8 cellular contexts compared by ENCODE assay signal in the genomic region with DNA sequence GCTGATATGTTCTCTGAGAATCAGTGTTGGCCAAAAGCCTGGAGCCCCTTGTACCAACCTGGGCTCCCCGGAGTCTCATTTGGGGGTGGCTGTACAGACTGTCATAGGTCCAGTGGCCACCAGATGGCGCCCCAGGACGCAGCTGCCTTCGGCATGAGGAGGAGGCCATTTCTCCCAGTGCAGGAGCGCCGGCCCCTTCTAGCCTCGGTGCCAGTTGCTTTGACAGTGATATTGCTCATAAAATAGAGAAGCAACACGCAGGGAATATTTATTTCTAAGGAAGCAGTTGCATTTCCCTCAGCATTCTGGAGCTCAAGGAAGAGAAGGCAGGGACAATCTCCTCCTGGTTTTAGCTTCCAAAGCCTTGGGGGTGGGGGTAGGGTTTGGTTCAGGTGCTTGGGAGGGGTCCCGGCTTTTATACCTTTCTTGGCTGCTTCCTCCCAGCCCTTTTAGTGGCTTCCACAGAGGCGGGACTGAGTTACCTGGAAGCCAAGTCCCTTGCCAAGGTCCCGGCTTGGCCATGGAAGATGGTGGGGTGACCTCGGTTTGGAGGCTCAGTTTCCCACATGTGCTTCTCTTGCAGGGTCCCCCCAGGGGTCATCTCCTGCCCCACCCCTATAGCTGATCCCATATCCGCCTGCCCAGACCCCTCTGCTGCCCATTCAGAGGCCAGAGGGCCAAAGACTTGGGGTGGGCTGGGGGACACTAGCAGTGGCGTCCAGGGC.
DNase-seq lines count a peak whose midpoint lies in the region; ATAC-seq, FAIRE-seq and TF ChIP-seq lines count a peak whose summit lies in the region.

No MANE protein-coding gene starts in this region.

- H3K4me3 Mint-ChIP-seq in activated CD4-positive, alpha-beta T cell treated with anti-CD3 and anti-CD28 coated beads, Interleukin-2, amount 10 ng/mL, durations not matched to agents 7 days and 5 days: no peak overlapping the region

- CTCF ChIA-PET in activated CD4-positive, alpha-beta T cell treated with anti-CD3 and anti-CD28 coated beads, Interleukin-2, amount 10 ng/mL, durations not matched to agents 7 days and 5 days (lab: Charles Lee): interaction anchor here (0.7 to 2.3 kb wide), 15 partner anchors 9 to 607 kb away, joined by 3 to 9 read pairs (median 3); no protein-coding TSS in a partner anchor

- POLR2A ChIA-PET in activated CD4-positive, alpha-beta T cell treated with anti-CD3 and anti-CD28 coated beads, Interleukin-2, amount 10 ng/mL, durations not matched to agents 7 days and 5 days (lab: Charles Lee): interaction anchor here (0.5 kb wide), 1 partner anchor 102 kb away, joined by 3 read pairs; no protein-coding TSS in a partner anchor

- TF ChIP-seq POLR2A in right lobe of liver (IDR thresholded peaks at IDR 0.05): no peak

- peaks cover 18% of the 10 kb centered on the region for H3K4me1 Mint-ChIP-seq in activated CD4-positive, alpha-beta T cell treated with anti-CD3 and anti-CD28 coated beads, Interleukin-2, amount 10 ng/mL, durations not matched to agents 7 days and 5 days

- ATAC-seq in GM18517 (IDR thresholded peaks at IDR 0.05; ENCODE audit: unreplicated experiment) (peak; percentile 63), HG03521 (IDR thresholded peaks at IDR 0.05; ENCODE audit: unreplicated experiment) (peak; percentile 77), right lobe of liver (peak; percentile 93 to 98 (median 96))

- no peaks in the 10 kb centered on the region for H3K36me3 Mint-ChIP-seq in activated CD4-positive, alpha-beta T cell treated with anti-CD3 and anti-CD28 coated beads, Interleukin-2, amount 10 ng/mL, durations not matched to agents 7 days and 5 days (ENCODE audit: low read depth)

- 12% methylated on average over 4 of the region's 14 CpGs for WGBS in right lobe of liver (ENCODE audit: insufficient coverage, low coverage, low lambda C conversion rate, missing lambda C conversion rate)

- H3K4me1 ChIP-seq in right lobe of liver: no peaks in the 10 kb centered on the region

- H3K4me3 ChIP-seq in right lobe of liver: no peak overlapping the region

- H3K9me3 Mint-ChIP-seq in activated CD4-positive, alpha-beta T cell treated with anti-CD3 and anti-CD28 coated beads, Interleukin-2, amount 10 ng/mL, durations not matched to agents 7 days and 5 days: no peaks in the 10 kb centered on the region

- intact Hi-C loops in right lobe of liver (cut with DNase I): loop anchor here (10.0 kb wide), 4 partner anchors 285 to 745 kb away; no protein-coding TSS in a partner anchor

- peak; percentile 43 for FAIRE-seq in A204.1 (lab: Jason Lieb, UNC)

- no peaks in the 10 kb centered on the region for H3K27me3 Mint-ChIP-seq in activated CD4-positive, alpha-beta T cell treated with anti-CD3 and anti-CD28 coated beads, Interleukin-2, amount 10 ng/mL, durations not matched to agents 7 days and 5 days

- DNase-seq in NCI-H526 (lab: John Stamatoyannopoulos, UW) (peak; percentile 29 to 91), dedifferentiated amniotic fluid mesenchymal stem cell (ENCODE audit: extremely low spot score) (peak; percentile 73), right lobe of liver (peak; percentile 84 to 90 (median 89))
- DNase-seq in activated CD4-positive, alpha-beta T cell treated with anti-CD3 and anti-CD28 coated beads, Interleukin-2, amount 10 ng/mL, durations not matched to agents 7 days and 5 days: peak; percentile 90
- peak; percentile 62 to 87 (median 79) for DNase-seq in stimulated activated CD4-positive, alpha-beta T cell treated with anti-CD3 and anti-CD28 coated beads, TNF-alpha, amount 100 ng/mL, for 1 hour (ENCODE audit: low read depth in 3 of 3, low spot score in 1 of 3)

- peak; percentile 86 to 98 (median 96) for TF ChIP-seq CTCF in right lobe of liver (IDR thresholded peaks at IDR 0.05)

- H3K27me3 ChIP-seq in right lobe of liver: no peaks in the 10 kb centered on the region

- H3K27ac Mint-ChIP-seq in activated CD4-positive, alpha-beta T cell treated with anti-CD3 and anti-CD28 coated beads, Interleukin-2, amount 10 ng/mL, durations not matched to agents 7 days and 5 days: peak overlapping the region; percentile 19

- no peaks in the 10 kb centered on the region for H3K9me3 ChIP-seq in right lobe of liver

- H3K36me3 ChIP-seq in right lobe of liver: no peaks in the 10 kb centered on the region

- no peak overlapping the region for H3K27ac ChIP-seq in right lobe of liver
